Comparison of ENCODE assay signal across 15 cellular contexts in the genomic region with DNA sequence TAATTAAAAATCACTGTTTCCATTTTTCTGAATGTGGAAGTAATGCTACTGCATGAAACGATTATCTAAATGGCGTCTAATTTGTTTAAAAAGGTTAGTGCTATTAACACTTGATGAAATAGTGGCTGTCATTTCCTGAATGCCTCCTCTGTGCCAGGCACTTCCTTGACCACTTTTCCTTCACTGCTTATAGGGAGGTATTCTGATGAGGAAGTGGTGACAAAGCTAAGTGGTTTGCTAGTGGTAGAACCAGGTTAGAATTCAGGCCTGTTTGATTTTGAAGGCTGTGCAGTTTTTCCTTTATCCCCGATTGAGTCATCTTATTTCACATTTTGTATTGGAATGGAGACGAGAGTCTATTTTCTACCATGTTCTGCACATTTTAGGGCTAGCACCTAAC.
"Had no signal": no experiment of that assay in that cellular context is flagged by ENCODE, and none has a peak within 500 bp of the region (broad histone marks: within the 10 kb centered on the region; RNA-seq: fewer than 3 reads in every experiment).

No MANE protein-coding gene starts in this region.

- H3K4me3 Mint-ChIP-seq: stimulated activated effector memory CD8-positive, alpha-beta T cell treated with anti-CD3 and anti-CD28 coated beads, Interleukin-12 subunit alpha, Interleukin-12 subunit beta, amount 100 ng/mL, for 72 hours had no signal

- H3K27ac ChIP-seq: brain microvascular endothelial cell, gastroesophageal sphincter, heart right ventricle, pancreas had no signal

- H3K4me1 Mint-ChIP-seq: stimulated activated effector memory CD8-positive, alpha-beta T cell treated with anti-CD3 and anti-CD28 coated beads, Interleukin-12 subunit alpha, Interleukin-12 subunit beta, amount 100 ng/mL, for 72 hours had no signal

- H3K27ac Mint-ChIP-seq: stimulated activated effector memory CD8-positive, alpha-beta T cell treated with anti-CD3 and anti-CD28 coated beads, Interleukin-12 subunit alpha, Interleukin-12 subunit beta, amount 100 ng/mL, for 72 hours had no signal

- ATAC-seq: activated CD4-positive, CD25-positive, alpha-beta regulatory T cell treated with anti-CD3 and anti-CD28 coated beads, Interleukin-2, amount 50 U/mL, for 24 hours; gastroesophageal sphincter; left colon; pancreas; stimulated activated effector memory CD8-positive, alpha-beta T cell treated with anti-CD3 and anti-CD28 coated beads, Interleukin-12 subunit alpha, Interleukin-12 subunit beta, amount 100 ng/mL, for 72 hours had no signal

- H3K4me3 ChIP-seq: gastroesophageal sphincter, heart right ventricle, pancreas, thyroid gland had no signal

- H3K4me1 ChIP-seq: gastroesophageal sphincter, heart right ventricle had no signal

- H3K9me3 ChIP-seq: pancreas, thyroid gland had no signal

- DNase-seq: activated CD4-positive, alpha-beta T cell treated with anti-CD3 and anti-CD28 coated beads, Interleukin-2, amount 50 U/mL, for 4 hours; activated naive CD4-positive, alpha-beta T cell; activated T-cell treated with anti-CD3 and anti-CD28 coated beads for 4 hours; anterior cingulate cortex; brain microvascular endothelial cell; cortex of kidney; effector CD8-positive, alpha-beta T cell; heart right ventricle; left colon; pancreas; retina; thyroid gland had no signal

- H3K36me3 ChIP-seq: brain microvascular endothelial cell, pancreas had no signal

- H3K27me3 ChIP-seq: brain microvascular endothelial cell, gastroesophageal sphincter, heart right ventricle, pancreas, thyroid gland had no signal
